Comparison of ENCODE assay signal across 8 cellular contexts in the genomic region with DNA sequence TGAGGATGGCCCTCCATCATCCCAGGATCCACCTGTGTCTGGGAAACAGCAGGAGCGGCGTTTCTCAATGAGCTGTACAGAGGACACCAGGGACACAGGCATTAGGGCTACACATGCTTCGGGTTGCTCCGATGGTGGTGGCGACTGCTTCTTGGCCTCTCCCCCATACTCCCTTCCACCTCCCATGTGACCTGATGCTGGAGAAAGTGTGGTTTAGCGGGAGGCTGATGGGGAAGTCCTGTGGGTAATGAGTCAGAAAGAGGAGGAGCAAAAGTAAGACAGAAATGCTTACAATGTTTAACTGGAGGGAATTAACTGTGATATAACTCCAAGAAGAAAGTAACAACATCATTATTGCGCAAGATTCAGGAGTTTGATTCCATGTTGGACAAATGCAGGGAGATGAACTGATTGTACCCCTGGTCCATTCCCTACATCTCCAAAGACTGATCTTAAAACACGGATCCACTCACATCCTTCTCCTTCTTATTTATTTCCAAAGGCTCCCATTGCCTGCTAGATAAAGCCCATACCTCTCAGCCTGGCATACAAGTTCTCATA.
DNase-seq lines count a peak whose midpoint lies in the region; ATAC-seq and TF ChIP-seq lines count a peak whose summit lies in the region.

No MANE protein-coding gene starts in this region.

- ATAC-seq in HG03139 (IDR thresholded peaks at IDR 0.05; ENCODE audit: unreplicated experiment) (peak; percentile 72), GM19395 (IDR thresholded peaks at IDR 0.05; ENCODE audit: unreplicated experiment) (no peak)

- peak overlapping the region; percentile 4 for H3K4me3 Mint-ChIP-seq in activated CD4-positive, alpha-beta memory T cell treated with anti-CD3 and anti-CD28 coated beads, Interleukin-2, amount 10 ng/mL, durations not matched to agents 7 days and 5 days
- no peak overlapping the region for H3K4me3 Mint-ChIP-seq in nephron progenitor cell
- H3K4me3 Mint-ChIP-seq in progenitor cell of endocrine pancreas (ENCODE audit: low read depth): no peak overlapping the region

- peak overlapping the region; percentile 60 for H3K27ac Mint-ChIP-seq in activated CD4-positive, alpha-beta memory T cell treated with anti-CD3 and anti-CD28 coated beads, Interleukin-2, amount 10 ng/mL, durations not matched to agents 7 days and 5 days
- H3K27ac Mint-ChIP-seq in nephron progenitor cell (no peak overlapping the region), progenitor cell of endocrine pancreas (no peak overlapping the region)

- no peak for TF ChIP-seq CTCF in nephron progenitor cell (IDR thresholded peaks at IDR 0.05)
- TF ChIP-seq CTCF in progenitor cell of endocrine pancreas (IDR thresholded peaks at IDR 0.05; ENCODE audit: unreplicated experiment): no peak

- no peaks in the 10 kb centered on the region for H3K9me3 Mint-ChIP-seq in activated CD4-positive, alpha-beta memory T cell treated with anti-CD3 and anti-CD28 coated beads, Interleukin-2, amount 10 ng/mL, durations not matched to agents 7 days and 5 days
- H3K9me3 Mint-ChIP-seq in nephron progenitor cell (peaks cover under 1% of the 10 kb centered on the region), progenitor cell of endocrine pancreas (ENCODE audit: low read depth) (peaks cover 8% of the 10 kb centered on the region)

- CTCF ChIA-PET in activated CD4-positive, alpha-beta memory T cell treated with anti-CD3 and anti-CD28 coated beads, Interleukin-2, amount 10 ng/mL, durations not matched to agents 7 days and 5 days (lab: Charles Lee): no interaction called here

- no peak overlapping the region for H3K4me3 ChIP-seq in skeletal muscle cell (ENCODE audit: low read depth, low read length)

- H3K27me3 Mint-ChIP-seq in activated CD4-positive, alpha-beta memory T cell treated with anti-CD3 and anti-CD28 coated beads, Interleukin-2, amount 10 ng/mL, durations not matched to agents 7 days and 5 days: peaks cover 48% of the 10 kb centered on the region
- H3K27me3 Mint-ChIP-seq in nephron progenitor cell (ENCODE audit: low read depth, poor library complexity) (no peaks in the 10 kb centered on the region), progenitor cell of endocrine pancreas (peaks cover 16% of the 10 kb centered on the region)

- peak; percentile 56 for DNase-seq in NK-92 treated with Interleukin-12 subunit alpha and Interleukin-12 subunit beta, amount 100 ng/mL, for 24 hours (lab: John Stamatoyannopoulos, UW)
- DNase-seq in NK-92 (lab: John Stamatoyannopoulos, UW; ENCODE audit: unreplicated experiment): no peak
- DNase-seq in activated CD4-positive, alpha-beta memory T cell treated with anti-CD3 and anti-CD28 coated beads, Interleukin-2, amount 10 ng/mL, durations not matched to agents 7 days and 5 days: peak; percentile 74
- DNase-seq in skeletal muscle cell (ENCODE audit: low read depth): peak; percentile 72
- no peak for DNase-seq in nephron progenitor cell
- DNase-seq in progenitor cell of endocrine pancreas (ENCODE audit: low spot score, unreplicated experiment): no peak

- H3K36me3 Mint-ChIP-seq in activated CD4-positive, alpha-beta memory T cell treated with anti-CD3 and anti-CD28 coated beads, Interleukin-2, amount 10 ng/mL, durations not matched to agents 7 days and 5 days (ENCODE audit: low read depth): no peaks in the 10 kb centered on the region
- H3K36me3 Mint-ChIP-seq in nephron progenitor cell (ENCODE audit: low read depth) (no peaks in the 10 kb centered on the region), progenitor cell of endocrine pancreas (ENCODE audit: insufficient read depth) (no peaks in the 10 kb centered on the region)

- POLR2A ChIA-PET in activated CD4-positive, alpha-beta memory T cell treated with anti-CD3 and anti-CD28 coated beads, Interleukin-2, amount 10 ng/mL, durations not matched to agents 7 days and 5 days (lab: Charles Lee): no interaction called here

- H3K4me1 Mint-ChIP-seq in activated CD4-positive, alpha-beta memory T cell treated with anti-CD3 and anti-CD28 coated beads, Interleukin-2, amount 10 ng/mL, durations not matched to agents 7 days and 5 days: peaks cover 27% of the 10 kb centered on the region
- H3K4me1 Mint-ChIP-seq in nephron progenitor cell (peaks cover 18% of the 10 kb centered on the region), progenitor cell of endocrine pancreas (ENCODE audit: low read depth) (no peaks in the 10 kb centered on the region)

Comparison
In these comparisons a context has a peak if more than half of its experiments do, and no peak if none do; other contexts are left out.
1. DNase-seq: peak in NK-92 treated with Interleukin-12 subunit alpha and Interleukin-12 subunit beta, amount 100 ng/mL, for 24 hours (single experiment), activated CD4-positive, alpha-beta memory T cell treated with anti-CD3 and anti-CD28 coated beads, Interleukin-2, amount 10 ng/mL, durations not matched to agents 7 days and 5 days (single experiment) and skeletal muscle cell (single experiment); none in NK-92 (single experiment), nephron progenitor cell (single experiment) and progenitor cell of endocrine pancreas (single experiment).